Comparison of ENCODE assay signal across 16 cellular contexts in genomic region chr7:137664846-137665245, GRCh38.
"Had no signal": no experiment of that assay in that cellular context is flagged by ENCODE, and none has a peak within 500 bp of the region (broad histone marks: within the 10 kb centered on the region; RNA-seq: fewer than 3 reads in every experiment).

No MANE protein-coding gene starts in this region.

- H3K36me3 ChIP-seq: ascending aorta, prostate gland had no signal

- DNase-seq: activated CD4-positive, alpha-beta T cell treated with anti-CD3 and anti-CD28 coated beads, Interleukin-2, amount 10 ng/mL, durations not matched to agents 24 days and 14 days; activated CD4-positive, CD25-positive, alpha-beta regulatory T cell; activated CD8-positive, alpha-beta memory T cell treated with anti-CD3 and anti-CD28 coated beads, Interleukin-2, amount 50 U/mL, for 4 hours; activated CD8-positive, alpha-beta T cell treated with anti-CD3 and anti-CD28 coated beads, Interleukin-2, amount 10 ng/mL, durations not matched to agents 7 days and 5 days; activated effector memory CD4-positive, alpha-beta T cell treated with anti-CD3 and anti-CD28 coated beads, Interleukin-2, amount 50 U/mL, for 16 hours; activated naive CD8-positive, alpha-beta T cell treated with anti-CD3 and anti-CD28 coated beads, Interleukin-2, amount 10 ng/mL, durations not matched to agents 7 days and 5 days; activated T-cell treated with anti-CD3 and anti-CD28 coated beads, Interleukin-2, amount 50 U/mL, for 48 hours; hypothalamus; nephron progenitor cell; right cardiac atrium; stimulated activated CD4-positive, alpha-beta T cell treated with anti-CD3 and anti-CD28 coated beads, Interleukin-4, amount 100 ng/mL, for 24 hours; stimulated activated naive CD8-positive, alpha-beta T cell treated with anti-CD3 and anti-CD28 coated beads, Interleukin-15, Interleukin-2, amounts not matched to agents 100 U/mL and 50 U/mL, for 24 hours; trophoblast cell had no signal

- H3K9me3 ChIP-seq: ascending aorta, prostate gland had no signal

- ATAC-seq: activated CD8-positive, alpha-beta T cell treated with anti-CD3 and anti-CD28 coated beads, Interleukin-2, amount 10 ng/mL, durations not matched to agents 7 days and 5 days; stimulated activated naive CD8-positive, alpha-beta T cell treated with anti-CD3 and anti-CD28 coated beads, Interleukin-15, Interleukin-2, amounts not matched to agents 100 U/mL and 50 U/mL, for 24 hours had no signal

- H3K27ac ChIP-seq: ascending aorta, prostate gland, skin epidermis had no signal

- H3K27me3 ChIP-seq: ascending aorta had no signal

- H3K4me1 ChIP-seq: ascending aorta, prostate gland had no signal

- H3K4me3 ChIP-seq: ascending aorta, prostate gland, skin epidermis had no signal
